10 cellular contexts compared by ENCODE assay signal in genomic region chr2:66438498-66439290, GRCh38. TPM values are rescaled to one million over a fixed set of nuclear protein-coding genes. Genes with fewer than 3 reads are reported as not detected.
DNase-seq lines count a peak whose midpoint lies in the region; ATAC-seq and TF ChIP-seq lines count a peak whose summit lies in the region.
"Had no signal": no experiment of that assay in that cellular context is flagged by ENCODE, and none has a peak within 500 bp of the region (broad histone marks: within the 10 kb centered on the region; RNA-seq: fewer than 3 reads in every experiment).

No MANE protein-coding gene starts in this region.

- peaks cover 77% of the 10 kb centered on the region for H3K36me3 ChIP-seq in SK-N-MC (ENCODE audit: insufficient read depth, low read length)
- H3K36me3 ChIP-seq in trophoblast cell (ENCODE audit: control insufficient read depth in 1 of 2, insufficient read depth in 2 of 2, low read length in 2 of 2) = peaks cover 8 to 15% of the 10 kb centered on the region in 2 experiments

- H4K8ac ChIP-seq in trophoblast cell (ENCODE audit: low read depth, low read length) = peak overlapping the region; percentile 72

- H3K27ac ChIP-seq in AG04450 (ENCODE audit: low read depth, low read length) = peak overlapping the region; percentile 95
- H3K27ac ChIP-seq in SK-N-MC = peak overlapping the region; percentile 100
- peak overlapping the region; percentile 73 for H3K27ac ChIP-seq in foreskin keratinocyte
- H3K27ac ChIP-seq in trophoblast cell (ENCODE audit: low read depth, low read length) = peak overlapping the region; percentile 66

- peak overlapping the region; percentile 98 for H3K18ac ChIP-seq in trophoblast cell (ENCODE audit: low read length)

- H3K4me3 ChIP-seq in AG04450 (ENCODE audit: low read depth, low read length) (peak overlapping the region; percentile 91), SK-N-MC (peak overlapping the region; percentile 82), trophoblast cell (ENCODE audit: low read depth, low read length) (peak overlapping the region; percentile 46)

- POLR2A ChIA-PET in AG04450 (lab: Yijun Ruan, JAX) = interaction anchor here (0.7 to 6.8 kb wide), 3 partner anchors 7 to 1138 kb away, joined by 3 to 113 read pairs (median 4); no protein-coding TSS in a partner anchor

- H3K79me2 ChIP-seq in trophoblast cell (ENCODE audit: control insufficient read depth, insufficient read depth, low read length, poor library complexity) = peaks cover 29% of the 10 kb centered on the region

- ATAC-seq in foreskin keratinocyte (no peak), HG03571 (IDR thresholded peaks at IDR 0.05; ENCODE audit: unreplicated experiment) (no peak)

- H2BK120ac ChIP-seq in trophoblast cell (ENCODE audit: insufficient read depth, low read length, poor library complexity) = peak overlapping the region; percentile 97

- TF ChIP-seq CTCF in AG04450 (IDR thresholded peaks at IDR 0.05; ENCODE audit: low read depth, low read length) = no peak
- TF ChIP-seq CTCF in foreskin keratinocyte (conservative IDR thresholded peaks at IDR 0.05) = no peak

- peak overlapping the region; percentile 10 for H2AFZ ChIP-seq in trophoblast cell (ENCODE audit: insufficient read depth, low read length, poor library complexity)

- DNase-seq in AG04450 (ENCODE audit: low read depth, low spot score) (no peak), SK-N-MC (ENCODE audit: low read depth, low spot score) (no peak), foreskin keratinocyte (peak in 1 of 2 donors; percentile 55), trophoblast cell (no peak), dedifferentiated amniotic fluid mesenchymal stem cell (ENCODE audit: extremely low spot score) (no peak), nucleus accumbens (lab: John Stamatoyannopoulos, UW) (no peak), iPS-NIHi11 (ENCODE audit: low spot score) (no peak)
- DNase-seq: activated T-cell treated with anti-CD3 and anti-CD28 coated beads, Interleukin-2, amount 50 U/mL, for 1 hour; CD4-positive, CD25-positive, alpha-beta regulatory T cell had no signal

- H3K4me1 ChIP-seq in foreskin keratinocyte (no peaks in the 10 kb centered on the region), trophoblast cell (ENCODE audit: control insufficient read depth in 1 of 2, insufficient read depth in 2 of 2, low read length in 2 of 2) (peaks cover 7 to 11% of the 10 kb centered on the region in 2 experiments)

- H3K27me3 ChIP-seq in AG04450 (ENCODE audit: control insufficient read depth, insufficient read depth, low read length) (no peaks in the 10 kb centered on the region), foreskin keratinocyte (no peaks in the 10 kb centered on the region), trophoblast cell (ENCODE audit: insufficient read depth, low read length) (no peaks in the 10 kb centered on the region)

- CTCF ChIA-PET in AG04450 (lab: Charles Lee) = interaction anchor here (0.7 to 1.0 kb wide), 3 partner anchors 14 to 1593 kb away, joined by 3 to 6 read pairs (median 4); no protein-coding TSS in a partner anchor

- WGBS in trophoblast cell (ENCODE audit: extremely low coverage, insufficient coverage, insufficient read length) = no CpG with 5 or more reads among the region's 19 CpGs

- no peaks in the 10 kb centered on the region; the same call in 1 of the 2 replicates for H3K9me3 ChIP-seq in AG04450 (ENCODE audit: control insufficient read depth, insufficient read depth, low read length)
- H3K9me3 ChIP-seq in SK-N-MC (ENCODE audit: low read depth, low read length) = no peaks in the 10 kb centered on the region
- H3K9me3 ChIP-seq in trophoblast cell (ENCODE audit: insufficient read depth, low read depth, low read length) = no peaks in the 10 kb centered on the region

- peak overlapping the region; percentile 99 for H3K4ac ChIP-seq in trophoblast cell (ENCODE audit: low read depth, low read length)

- peak overlapping the region; percentile 93 for H2BK12ac ChIP-seq in trophoblast cell (ENCODE audit: low read length)

- H4K12ac ChIP-seq in trophoblast cell (ENCODE audit: low read depth, low read length) = peak overlapping the region; percentile 88

- H2BK5ac ChIP-seq in trophoblast cell (ENCODE audit: low read depth, low read length, poor library complexity) = peak overlapping the region; percentile 79

- H3K14ac ChIP-seq in trophoblast cell (ENCODE audit: low read length) = peak overlapping the region; percentile 94

- H3K9ac ChIP-seq in SK-N-MC (ENCODE audit: insufficient read length) = peak overlapping the region; percentile 99
- peak overlapping the region; percentile 90 for H3K9ac ChIP-seq in trophoblast cell (ENCODE audit: low read length)

- no peak overlapping the region for H3K23ac ChIP-seq in trophoblast cell (ENCODE audit: low read length)

- H3K4me2 ChIP-seq in trophoblast cell (ENCODE audit: low read length) = peak overlapping the region; percentile 80

- H2AK5ac ChIP-seq in trophoblast cell (ENCODE audit: low read length) = peak overlapping the region; percentile 96

- peaks cover 40% of the 10 kb centered on the region for H3K79me1 ChIP-seq in trophoblast cell (ENCODE audit: low read length)

- peak overlapping the region; percentile 98 for H4K91ac ChIP-seq in trophoblast cell (ENCODE audit: low read depth, low read length)

RNA-seq across cellular contexts. Expression of gene MEIS1, which starts 3.8 kb away (rescaled TPM):
- polyA plus RNA-seq in AG04450 (2011; rRNA removed) (87.2 and 107 TPM in 2 replicates), foreskin keratinocyte (3.2 and 5.0 TPM in 2 replicates)
- polyA minus RNA-seq in AG04450 (2011; rRNA and poly(A)+ RNA removed) = 505 and 558 TPM in 2 replicates
- 9.0 and 9.2 TPM in 2 replicates for total RNA-seq in foreskin keratinocyte
- 19.4 and 19.9 TPM in 2 replicates for polyA plus RNA-seq in trophoblast cell (2013)
- polyA plus RNA-seq: CD4-positive, CD25-positive, alpha-beta regulatory T cell had no signal

Comparison
In these comparisons a context has a peak if more than half of its experiments do, and no peak if none do; other contexts are left out.
1. RNA of gene MEIS1, which starts 3.8 kb away (polyA plus RNA-seq): 87.2 to 107 TPM in AG04450; 3.2 to 5.0 TPM in foreskin keratinocyte; every median in the first group is over 10 times any median in the second.
2. Peak in every context shown above with its lines, with median percentiles within 50 percentile points of each other: H3K27ac ChIP-seq and H3K4me3 ChIP-seq.